In genomic region chr1:20640183-20640597, GRCh38 we compare ENCODE assay signal across 8 cellular contexts. TPM values are rescaled to one million over a fixed set of nuclear protein-coding genes. Genes with fewer than 3 reads are reported as not detected.
A peak's percentile ranks its signal among the peaks of the same experiment; 100 is the strongest.
DNase-seq lines count a peak whose midpoint lies in the region; ATAC-seq, FAIRE-seq and TF ChIP-seq lines count a peak whose summit lies in the region.

No MANE protein-coding gene starts in this region.

- no peak overlapping the region for H3K4me3 ChIP-seq in mesenchymal stem cell (ENCODE audit: insufficient read depth in 1 of 2, low read depth in 1 of 2, low read length in 2 of 2)

- no peak overlapping the region for H3K23ac ChIP-seq in mesenchymal stem cell (ENCODE audit: low read length in 2 of 2)

- no peak overlapping the region for H3K4me2 ChIP-seq in mesenchymal stem cell (ENCODE audit: low read length, poor library complexity, severe bottlenecking)

- peak overlapping the region in 1 of 2 experiments; percentile 9 for H3K4ac ChIP-seq in mesenchymal stem cell (ENCODE audit: low read depth in 1 of 2, low read length in 2 of 2)

- no peak overlapping the region for H2BK12ac ChIP-seq in mesenchymal stem cell (ENCODE audit: low read length in 2 of 2)

- no peaks in the 10 kb centered on the region for H3K9me3 ChIP-seq in mesenchymal stem cell (ENCODE audit: control insufficient read depth, low read length)

- no peak overlapping the region for H3K14ac ChIP-seq in mesenchymal stem cell (ENCODE audit: low read length in 2 of 2)

- ATAC-seq in stimulated activated naive CD8-positive, alpha-beta T cell treated with anti-CD3 and anti-CD28 coated beads, Interleukin-15, Interleukin-2, amounts not matched to agents 100 U/mL and 50 U/mL, for 24 hours: peak; percentile 71
- no peak for ATAC-seq in HG03045 (IDR thresholded peaks at IDR 0.05; ENCODE audit: unreplicated experiment)

- no peak overlapping the region for H4K91ac ChIP-seq in mesenchymal stem cell (ENCODE audit: low read length)

- no peak overlapping the region for H2BK5ac ChIP-seq in mesenchymal stem cell (ENCODE audit: low read depth, low read length, poor library complexity, severe bottlenecking)

- H3K27me3 ChIP-seq in mesenchymal stem cell (ENCODE audit: control insufficient read depth in 1 of 2, insufficient read depth in 1 of 2, low read length in 2 of 2): no peaks in the 10 kb centered on the region

- no peak overlapping the region for H2AFZ ChIP-seq in mesenchymal stem cell (ENCODE audit: low read depth, low read length)

- H3K27ac ChIP-seq in mesenchymal stem cell (ENCODE audit: low read length, poor library complexity, severe bottlenecking): no peak overlapping the region

- DNase-seq in ACHN (peak; percentile 54), GM12892 (ENCODE audit: insufficient read length) (peak; percentile 47), NCI-H2227 (lab: John Stamatoyannopoulos, UW; ENCODE audit: unreplicated experiment) (peak; percentile 56), ecto neural progenitor cell (ENCODE audit: low spot score) (peak; percentile 61), mesenchymal stem cell (peak; percentile 57)
- DNase-seq in activated CD4-positive, alpha-beta T cell treated with anti-CD3 and anti-CD28 coated beads for 48 hours: peak; percentile 71
- peak; percentile 63 for DNase-seq in stimulated activated naive CD8-positive, alpha-beta T cell treated with anti-CD3 and anti-CD28 coated beads, Interleukin-15, Interleukin-2, amounts not matched to agents 100 U/mL and 50 U/mL, for 24 hours

- 28% methylated on average over 4 of the region's 6 CpGs for WGBS in mesenchymal stem cell

- H2AK5ac ChIP-seq in mesenchymal stem cell (ENCODE audit: low read length, severe bottlenecking): no peak overlapping the region

- H2BK15ac ChIP-seq in mesenchymal stem cell (ENCODE audit: low read depth, poor library complexity, severe bottlenecking): no peak overlapping the region

- H2BK120ac ChIP-seq in mesenchymal stem cell (ENCODE audit: low read depth, low read length): no peak overlapping the region

- H3K79me1 ChIP-seq in mesenchymal stem cell (replicated peaks; ENCODE audit: low read length, poor library complexity, severe bottlenecking): peaks cover 17% of the 10 kb centered on the region

- no peak overlapping the region for H3K18ac ChIP-seq in mesenchymal stem cell (ENCODE audit: low read depth in 1 of 2, low read length in 2 of 2)

- FAIRE-seq in GM12892 (lab: Jason Lieb, UNC): peak; percentile 73

- in situ Hi-C loops in ACHN (cut with HindIII; ENCODE audit: low pct_ligation_motif_present, low pct_unique_long_range_greater_than_20kb, low sequenced_read_pairs): no loop called here

- H4K8ac ChIP-seq in mesenchymal stem cell (ENCODE audit: low read length): no peak overlapping the region

- H3K36me3 ChIP-seq in mesenchymal stem cell (ENCODE audit: control insufficient read depth in 1 of 2, insufficient read depth in 2 of 2, low read depth in 1 of 2, low read length in 2 of 2): peaks cover 70 to 85% of the 10 kb centered on the region in 2 experiments

- H3K4me1 ChIP-seq in mesenchymal stem cell (ENCODE audit: control insufficient read depth, insufficient read depth, low read depth, low read length): peaks cover 1% of the 10 kb centered on the region

- no peak for TF ChIP-seq POLR2A in GM12892 (IDR thresholded peaks at IDR 0.05; ENCODE audit: low read depth, low read length)

- no peak overlapping the region for H3K9ac ChIP-seq in mesenchymal stem cell (ENCODE audit: low read length)

RNA-seq across cellular contexts. Expression of gene PINK1, which starts 6.9 kb away (rescaled TPM):
- polyA plus RNA-seq in GM12892 (2012; ENCODE audit: missing spikeins): 1.7 TPM
- 22.9 TPM for polyA plus RNA-seq in mesenchymal stem cell (2013, experiment 1 of 2)
- polyA plus RNA-seq in mesenchymal stem cell (2013, experiment 2 of 2): 22.7 TPM

RNA-seq across cellular contexts. Expression of gene DDOST, which starts 21.0 kb away (rescaled TPM):
- polyA plus RNA-seq in GM12892 (2012; ENCODE audit: missing spikeins): 143 TPM
- 286 TPM for polyA plus RNA-seq in mesenchymal stem cell (2013, experiment 1 of 2)
- 285 TPM for polyA plus RNA-seq in mesenchymal stem cell (2013, experiment 2 of 2)

RNA-seq across cellular contexts. Expression of gene CDA, which starts 51.3 kb away (rescaled TPM):
- polyA plus RNA-seq in GM12892 (2012; ENCODE audit: missing spikeins): not detected
- polyA plus RNA-seq in mesenchymal stem cell (2013, experiment 1 of 2): 1.6 TPM
- polyA plus RNA-seq in mesenchymal stem cell (2013, experiment 2 of 2): 1.5 TPM
